7 cellular contexts compared by ENCODE assay signal in the genomic region with DNA sequence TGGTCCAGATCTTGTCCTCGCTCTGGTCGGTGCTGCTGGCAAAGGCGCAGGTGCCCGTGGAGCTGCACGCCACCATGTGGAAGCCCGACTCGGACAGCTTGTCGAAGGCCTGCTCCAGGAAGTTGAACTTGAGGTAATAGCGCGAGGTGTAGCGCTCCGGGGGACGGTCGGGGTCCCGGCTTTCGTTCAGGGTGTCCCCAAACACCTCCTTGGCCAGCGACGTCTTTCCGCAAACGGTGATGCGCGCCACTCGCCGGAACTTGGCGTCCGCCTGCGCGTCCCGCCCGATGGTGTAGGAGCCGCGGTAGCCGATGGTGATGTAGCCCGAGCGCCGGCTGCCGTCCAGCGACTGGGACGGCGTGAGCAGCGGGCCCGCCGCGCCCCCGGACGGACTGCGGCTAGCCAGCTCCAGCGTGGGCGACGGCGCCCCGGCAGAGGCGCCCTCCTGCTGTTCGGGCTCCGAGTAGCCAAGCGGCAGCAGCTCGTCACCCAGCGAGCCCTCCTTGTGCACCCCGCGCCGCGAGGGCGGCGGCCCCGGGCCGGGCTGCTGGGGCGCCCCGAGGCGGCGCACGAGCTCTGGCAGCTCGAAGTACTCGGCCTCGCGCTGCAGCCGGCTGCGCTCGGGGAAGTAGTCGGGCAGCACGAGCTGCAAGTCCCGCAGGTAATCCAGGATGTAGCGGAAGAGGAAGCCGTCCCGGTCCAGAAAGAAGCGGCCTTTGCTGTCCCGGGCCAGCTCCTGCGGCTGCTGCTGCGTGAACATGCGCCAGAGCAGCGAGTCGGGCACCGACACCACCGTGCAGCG. TPM values are rescaled to one million over a fixed set of nuclear protein-coding genes. Genes with fewer than 3 reads are reported as not detected.
DNase-seq lines count a peak whose midpoint lies in the region; ATAC-seq lines count a peak whose summit lies in the region.

No MANE protein-coding gene starts in this region.

- intact Hi-C loops in left colon (cut with DNase I, micrococcal nuclease): no loop called here

- DNase-seq in NCI-H128 (lab: John Stamatoyannopoulos, UW; ENCODE audit: unreplicated experiment) (peak; percentile 13), cerebellar nuclear complex (lab: John Stamatoyannopoulos, UW) (peak; percentile 24 to 46), left colon (peak; percentile 83 to 86)
- DNase-seq in stimulated activated CD4-positive, alpha-beta T cell treated with anti-CD3 and anti-CD28 coated beads, Interleukin-1b, Interleukin-23, amount 100 ng/mL, for 48 hours: peak; percentile 49

- ATAC-seq in GM18499 (IDR thresholded peaks at IDR 0.05; ENCODE audit: insufficient read depth, unreplicated experiment): peak; percentile 31
- ATAC-seq in HG02610 (IDR thresholded peaks at IDR 0.05; ENCODE audit: unreplicated experiment): peak; percentile 47
- ATAC-seq in activated CD4-positive, CD25-positive, alpha-beta regulatory T cell treated with anti-CD3 and anti-CD28 coated beads, Interleukin-2, amount 50 U/mL, for 24 hours: peak; percentile 57 to 62
- peak; percentile 74 for ATAC-seq in left colon

RNA-seq across cellular contexts. Expression of a gene that starts 0.8 kb away (rescaled TPM):
- 10 to 100 TPM; 49.8 to 53.4 TPM for total RNA-seq in left colon

Comparison
In these comparisons a context has a peak if more than half of its experiments do, and no peak if none do; other contexts are left out.
1. Peak in every context shown above with its lines: DNase-seq and ATAC-seq.
2. DNase-seq: peak in every context shown above with its lines; median percentile 84 in left colon; 49 in stimulated activated CD4-positive, alpha-beta T cell treated with anti-CD3 and anti-CD28 coated beads, Interleukin-1b, Interleukin-23, amount 100 ng/mL, for 48 hours; 35 in cerebellar nuclear complex; 13 in NCI-H128.